ENCODE assay signal across 8 cellular contexts in the genomic region with DNA sequence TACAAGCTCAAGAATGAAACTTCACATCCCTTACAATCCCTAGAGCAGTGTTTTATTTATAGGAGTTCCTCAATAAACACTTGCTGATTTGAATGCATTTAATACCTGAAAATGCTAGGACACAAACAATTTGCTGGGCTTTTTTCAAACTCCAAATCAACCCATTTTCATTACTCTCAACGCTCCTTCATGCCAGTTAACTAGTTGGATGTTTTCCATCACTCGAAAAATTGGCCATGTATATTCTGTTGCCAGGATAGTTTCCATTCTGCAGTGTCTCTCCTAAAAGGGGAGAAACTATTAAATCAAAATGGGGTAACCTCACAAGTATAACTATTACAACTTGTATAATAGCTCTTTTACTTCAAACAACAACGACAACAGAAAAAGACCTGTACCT. TPM values are rescaled to one million over a fixed set of nuclear protein-coding genes. Genes with fewer than 3 reads are reported as not detected.
DNase-seq lines count a peak whose midpoint lies in the region; ATAC-seq and TF ChIP-seq lines count a peak whose summit lies in the region.

No MANE protein-coding gene starts in this region.

- POLR2A ChIA-PET in activated naive CD8-positive, alpha-beta T cell treated with anti-CD3 and anti-CD28 coated beads, Interleukin-2, amount 10 ng/mL, durations not matched to agents 7 days and 5 days (lab: Charles Lee), result no interaction called here

- H3K27me3 Mint-ChIP-seq in activated T-cell treated with anti-CD3 and anti-CD28 coated beads, Interleukin-2, amount 50 U/mL, for 24 hours, result no peaks in the 10 kb centered on the region
- H3K27me3 Mint-ChIP-seq in activated naive CD8-positive, alpha-beta T cell treated with anti-CD3 and anti-CD28 coated beads, Interleukin-2, amount 10 ng/mL, durations not matched to agents 7 days and 5 days, result no peaks in the 10 kb centered on the region

- H3K27me3 ChIP-seq in layer of hippocampus (ENCODE audit: control insufficient read depth, insufficient read depth, low read length) (no peaks in the 10 kb centered on the region), tibial artery (no peaks in the 10 kb centered on the region)

- peak overlapping the region; percentile 65 to 71 for H3K4me3 ChIP-seq in tibial artery

- intact Hi-C loops in tibial artery (cut with DNase I; ENCODE audit: low total_unique reads), result no loop called here

- peaks cover 9% of the 10 kb centered on the region for H3K9me3 Mint-ChIP-seq in activated T-cell treated with anti-CD3 and anti-CD28 coated beads, Interleukin-2, amount 50 U/mL, for 24 hours
- peaks cover 9% of the 10 kb centered on the region for H3K9me3 Mint-ChIP-seq in activated naive CD8-positive, alpha-beta T cell treated with anti-CD3 and anti-CD28 coated beads, Interleukin-2, amount 10 ng/mL, durations not matched to agents 7 days and 5 days

- peak overlapping the region; percentile 89 for H3K4me3 Mint-ChIP-seq in activated T-cell treated with anti-CD3 and anti-CD28 coated beads, Interleukin-2, amount 50 U/mL, for 24 hours
- H3K4me3 Mint-ChIP-seq in activated naive CD8-positive, alpha-beta T cell treated with anti-CD3 and anti-CD28 coated beads, Interleukin-2, amount 10 ng/mL, durations not matched to agents 7 days and 5 days, result peak overlapping the region; percentile 93

- H3K4me1 ChIP-seq in tibial artery, result peaks cover 0 to 65% (median 28%) of the 10 kb centered on the region in 4 donors

- peak overlapping the region; percentile 99 for H3K27ac Mint-ChIP-seq in activated T-cell treated with anti-CD3 and anti-CD28 coated beads, Interleukin-2, amount 50 U/mL, for 24 hours
- H3K27ac Mint-ChIP-seq in activated naive CD8-positive, alpha-beta T cell treated with anti-CD3 and anti-CD28 coated beads, Interleukin-2, amount 10 ng/mL, durations not matched to agents 7 days and 5 days, result peak overlapping the region; percentile 96

- H3K36me3 ChIP-seq in tibial artery, result no peaks in the 10 kb centered on the region

- H3K9me3 ChIP-seq in tibial artery, result no peaks in the 10 kb centered on the region

- DNase-seq in activated T-cell treated with anti-CD3 and anti-CD28 coated beads, Interleukin-2, amount 50 U/mL, for 24 hours, result no peak
- DNase-seq in activated T-cell treated with anti-CD3 and anti-CD28 coated beads for 4 hours (no peak), tibial artery (no peak), NCI-H1048 (lab: John Stamatoyannopoulos, UW) (no peak), GOT3 (lab: John Stamatoyannopoulos, UW) (no peak)
- no peak for DNase-seq in activated naive CD8-positive, alpha-beta T cell treated with anti-CD3 and anti-CD28 coated beads, Interleukin-2, amount 10 ng/mL, durations not matched to agents 7 days and 5 days
- no peak for DNase-seq in activated CD4-positive, CD25-positive, alpha-beta regulatory T cell treated with anti-CD3 and anti-CD28 coated beads, Interleukin-2, amount 50 U/mL, for 72 hours

- H3K36me3 Mint-ChIP-seq in activated T-cell treated with anti-CD3 and anti-CD28 coated beads, Interleukin-2, amount 50 U/mL, for 24 hours (ENCODE audit: low read depth), result peaks cover 43% of the 10 kb centered on the region
- peaks cover 38% of the 10 kb centered on the region for H3K36me3 Mint-ChIP-seq in activated naive CD8-positive, alpha-beta T cell treated with anti-CD3 and anti-CD28 coated beads, Interleukin-2, amount 10 ng/mL, durations not matched to agents 7 days and 5 days

- peak overlapping the region; percentile 97 for H3K27ac ChIP-seq in layer of hippocampus (ENCODE audit: low read depth, low read length)
- H3K27ac ChIP-seq in tibial artery, result peak overlapping the region; percentile 94 to 97

- H3K4me1 Mint-ChIP-seq in activated T-cell treated with anti-CD3 and anti-CD28 coated beads, Interleukin-2, amount 50 U/mL, for 24 hours (ENCODE audit: low read depth), result peaks cover 29% of the 10 kb centered on the region
- H3K4me1 Mint-ChIP-seq in activated naive CD8-positive, alpha-beta T cell treated with anti-CD3 and anti-CD28 coated beads, Interleukin-2, amount 10 ng/mL, durations not matched to agents 7 days and 5 days, result peaks cover 37% of the 10 kb centered on the region

- TF ChIP-seq CTCF in tibial artery (IDR thresholded peaks at IDR 0.05), result no peak

- no peak for ATAC-seq in activated naive CD8-positive, alpha-beta T cell treated with anti-CD3 and anti-CD28 coated beads, Interleukin-2, amount 10 ng/mL, durations not matched to agents 7 days and 5 days (ENCODE audit: low read depth)

RNA-seq across cellular contexts. Expression of gene GBE1, which starts 1.2 kb away (rescaled TPM):
- 10 to 100 TPM; 37.5 to 41.1 TPM for total RNA-seq in activated naive CD8-positive, alpha-beta T cell treated with anti-CD3 and anti-CD28 coated beads, Interleukin-2, amount 10 ng/mL, durations not matched to agents 7 days and 5 days
